3 cellular contexts compared by ENCODE assay signal in genomic region chr1:74745247-74745646, GRCh38.
TF ChIP-seq lines count a peak whose summit lies in the region.

No MANE protein-coding gene starts in this region.

TF ChIP-seq in WTC11, 78 proteins besides CTCF, POLR2A, EP300 and RAD21:
- TF ChIP-seq NFYB (CRISPR knock-in tag; conservative IDR thresholded peaks at IDR 0.05; ENCODE audit: low read depth): peak; percentile 52; the same call in 1 of the 2 replicates

TF ChIP-seq in K562, 482 proteins besides CTCF, POLR2A, EP300 and RAD21:
- peak; percentile 63 for TF ChIP-seq ASH1L (IDR thresholded peaks at IDR 0.05; ENCODE audit: borderline replicate concordance, low read depth, partially characterized antibody)
- TF ChIP-seq NFYB (IDR thresholded peaks at IDR 0.05; ENCODE audit: extremely low read depth, insufficient read length): peak; percentile 73
- TF ChIP-seq MBD2 (IDR thresholded peaks at IDR 0.05; ENCODE audit: borderline replicate concordance, low read depth): peak; percentile 34; the same call in 1 of the 2 replicates
- TF ChIP-seq RBM25 (IDR thresholded peaks at IDR 0.05; ENCODE audit: low read depth, low read length, severe bottlenecking): peak; percentile 45

TF ChIP-seq in HepG2, 621 proteins besides CTCF, POLR2A, EP300 and RAD21:
- TF ChIP-seq NFYC (CRISPR knock-in tag; IDR thresholded peaks at IDR 0.05): 0 out of 2 replicates have a peak, but pooled peaks have one; percentile 14
